In genomic region chr11:70930215-70930614, GRCh38 we compare ENCODE assay signal across 2 cellular contexts.
TF ChIP-seq lines count a peak whose summit lies in the region.

No MANE protein-coding gene starts in this region.

TF ChIP-seq in HepG2, 621 proteins besides CTCF, POLR2A, EP300 and RAD21:
- TF ChIP-seq RARG (CRISPR knock-in tag; IDR thresholded peaks at IDR 0.05; ENCODE audit: low read depth) = no peak
- TF ChIP-seq ZNF12 (CRISPR knock-in tag; IDR thresholded peaks at IDR 0.05) = 0 out of 2 replicates have a peak, but pooled peaks have one; percentile 37
- TF ChIP-seq ELF1 (CRISPR knock-in tag; IDR thresholded peaks at IDR 0.05) = no peak
- TF ChIP-seq RFX1 (IDR thresholded peaks at IDR 0.05) = no peak
- TF ChIP-seq ZNF503 (CRISPR knock-in tag; IDR thresholded peaks at IDR 0.05) = no peak
- peak; percentile 94 for TF ChIP-seq RBAK (CRISPR knock-in tag; IDR thresholded peaks at IDR 0.05)
- no peak for TF ChIP-seq ZNF816 (CRISPR knock-in tag; IDR thresholded peaks at IDR 0.05; ENCODE audit: borderline replicate concordance)
- no peak for TF ChIP-seq ZBTB39 (CRISPR knock-in tag; IDR thresholded peaks at IDR 0.05)
- TF ChIP-seq PCBP1 (IDR thresholded peaks at IDR 0.05; ENCODE audit: borderline replicate concordance, low read depth, low read length) = no peak
- TF ChIP-seq BATF2 (CRISPR knock-in tag; IDR thresholded peaks at IDR 0.05) = no peak
- no peak for TF ChIP-seq RFXANK (CRISPR knock-in tag; IDR thresholded peaks at IDR 0.05)
- TF ChIP-seq HOXD1 (CRISPR knock-in tag; IDR thresholded peaks at IDR 0.05) = no peak
- TF ChIP-seq GMEB2 (CRISPR knock-in tag; IDR thresholded peaks at IDR 0.05; ENCODE audit: low read depth) = no peak
- no peak for TF ChIP-seq ZBTB21 (CRISPR knock-in tag; IDR thresholded peaks at IDR 0.05)

TF ChIP-seq in K562, 482 proteins besides CTCF, POLR2A, EP300 and RAD21:
- TF ChIP-seq SRSF3 (IDR thresholded peaks at IDR 0.05; ENCODE audit: insufficient read depth, low read length) (no peak), BCOR (IDR thresholded peaks at IDR 0.05) (0 out of 2 replicates have a peak, but pooled peaks have one; percentile 8), ZZZ3 (IDR thresholded peaks at IDR 0.05) (no peak)
